In the genomic region with DNA sequence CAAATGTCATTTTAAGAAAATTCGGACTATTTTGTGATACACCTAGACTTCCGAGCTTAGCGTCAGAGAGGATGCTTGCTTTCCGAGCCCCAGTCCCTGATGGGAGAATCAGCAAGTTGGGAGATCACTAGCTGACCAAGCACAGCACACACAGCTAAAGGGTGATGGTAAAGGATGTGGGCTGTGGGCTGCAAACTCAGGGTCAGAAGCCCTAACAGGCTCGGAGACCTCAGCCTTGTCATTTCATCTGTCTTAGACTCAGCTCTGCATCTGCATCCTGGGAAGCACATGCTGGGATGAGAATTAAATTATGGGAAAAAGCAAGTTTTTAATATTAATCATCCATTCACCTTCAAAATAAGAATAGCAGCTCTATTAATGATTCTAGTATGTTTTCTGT, we compare ENCODE assay signal across 23 cellular contexts. TPM values are rescaled to one million over a fixed set of nuclear protein-coding genes. Genes with fewer than 3 reads are reported as not detected.
DNase-seq lines count a peak whose midpoint lies in the region; ATAC-seq, FAIRE-seq and TF ChIP-seq lines count a peak whose summit lies in the region.
"Had no signal": no experiment of that assay in that cellular context is flagged by ENCODE, and none has a peak within 500 bp of the region (broad histone marks: within the 10 kb centered on the region; RNA-seq: fewer than 3 reads in every experiment).

No MANE protein-coding gene starts in this region.

- H3K36me3 ChIP-seq in Panc1 (ENCODE audit: control insufficient read depth, insufficient read depth, low read length), result no peaks in the 10 kb centered on the region
- no peaks in the 10 kb centered on the region for H3K36me3 ChIP-seq in H1 (ENCODE audit: control insufficient read depth in 2 of 4, insufficient read depth in 4 of 4, low read length in 3 of 4)
- H3K36me3 ChIP-seq: BE2C had no signal

- no peak for TF ChIP-seq EP300 in H1 (IDR thresholded peaks at IDR 0.05; ENCODE audit: borderline replicate concordance in 1 of 2, low read depth in 2 of 2, low read length in 2 of 2)

- POLR2A ChIA-PET in Panc1 (lab: Charles Lee), result interaction anchor here (0.6 kb wide), 1 partner anchor 105 kb away, joined by 9 read pairs; no protein-coding TSS in a partner anchor
- POLR2A ChIA-PET in H1 (lab: Charles Lee; ENCODE audit: partially characterized antibody), result no interaction called here

- intact Hi-C loops in Panc1 (cut with micrococcal nuclease; ENCODE audit: unreplicated experiment), result no loop called here

- H4K91ac ChIP-seq in H1 (replicated peaks; ENCODE audit: insufficient read length, low read length), result no peak overlapping the region

- no peak for FAIRE-seq in H1 (lab: Jason Lieb, UNC)
- FAIRE-seq: A204.1, GM12878, GM19239 had no signal

- H3K27me3 ChIP-seq in Panc1 (ENCODE audit: control insufficient read depth, insufficient read depth, low read length), result no peaks in the 10 kb centered on the region
- H3K27me3 ChIP-seq in H1 (replicated peaks in 1 of 4; ENCODE audit: control insufficient read depth in 3 of 4, extremely low read depth in 1 of 4, insufficient read depth in 3 of 4, low read length in 3 of 4), result no peaks in the 10 kb centered on the region
- H3K27me3 ChIP-seq: BE2C had no signal

- H3K79me1 ChIP-seq in H1 (ENCODE audit: low read depth, low read length), result no peaks in the 10 kb centered on the region

- no peak overlapping the region for H2BK12ac ChIP-seq in H1 (ENCODE audit: low read depth, low read length)

- in situ Hi-C loops in Panc1 (cut with HindIII; ENCODE audit: low pct_unique_long_range_greater_than_20kb, low sequenced_read_pairs), result no loop called here

- H3K4me1 ChIP-seq in Panc1 (ENCODE audit: control insufficient read depth, insufficient read depth, low read length) (peaks cover 9% of the 10 kb centered on the region; the same call in 1 of the 2 replicates), H1 (replicated peaks in 1 of 4; ENCODE audit: control insufficient read depth in 3 of 4, insufficient read depth in 4 of 4, low read length in 3 of 4) (peaks cover 0 to 5% (median 4%) of the 10 kb centered on the region in 4 experiments; a peak in 4 of 7 replicates)
- H3K4me1 ChIP-seq: BE2C had no signal

- no peak overlapping the region for H4K8ac ChIP-seq in H1 (ENCODE audit: extremely low read depth, insufficient read depth, low read length)

- CTCF ChIA-PET in Panc1 (lab: Charles Lee), result no interaction called here
- CTCF ChIA-PET in H1 (lab: Charles Lee; ENCODE audit: partially characterized antibody), result interaction anchor here (0.6 to 2.3 kb wide), 3 partner anchors 10 to 171 kb away, joined by 3 to 7 read pairs (median 4); no protein-coding TSS in a partner anchor

- peak overlapping the region; percentile 79 for H3K27ac Mint-ChIP-seq in T-helper 17 cell
- H3K27ac Mint-ChIP-seq in stimulated activated effector memory CD8-positive, alpha-beta T cell treated with anti-CD3 and anti-CD28 coated beads, Interleukin-12 subunit alpha, Interleukin-12 subunit beta, amount 100 ng/mL, for 72 hours, result no peak overlapping the region
- H3K27ac Mint-ChIP-seq: CD4-positive, CD25-positive, alpha-beta regulatory T cell had no signal

- peak overlapping the region; percentile 70; the same call in 1 of the 2 replicates for H3K27ac ChIP-seq in Panc1 (ENCODE audit: low read length)
- no peak overlapping the region for H3K27ac ChIP-seq in H1 (ENCODE audit: low read depth, low read length)
- H3K27ac ChIP-seq: HL-60 had no signal

- no peak overlapping the region for H2AK5ac ChIP-seq in H1 (ENCODE audit: low read depth, low read length)

- H3K4me3 ChIP-seq in Panc1 (ENCODE audit: low read depth in 2 of 2, low read length in 2 of 2), result no peak overlapping the region
- H3K4me3 ChIP-seq in H1 (ENCODE audit: extremely low read depth in 1 of 4, insufficient read depth in 2 of 4, low read depth in 3 of 4, low read length in 4 of 4), result no peak overlapping the region
- H3K4me3 ChIP-seq: GM12878 had no signal

- H2BK20ac ChIP-seq in H1 (ENCODE audit: low read length), result no peak overlapping the region

- DNase-seq in Panc1 (ENCODE audit: low read depth, low spot score), result no peak
- no peak for DNase-seq in T-helper 17 cell
- DNase-seq in H1 (ENCODE audit: low read depth in 1 of 2, low spot score in 2 of 2), result no peak
- no peak for DNase-seq in stimulated activated effector memory CD8-positive, alpha-beta T cell treated with anti-CD3 and anti-CD28 coated beads, Interleukin-12 subunit alpha, Interleukin-12 subunit beta, amount 100 ng/mL, for 72 hours (ENCODE audit: low spot score in 2 of 2)
- DNase-seq in erythroblast (lab: John Stamatoyannopoulos, UW), result no peak
- no peak for DNase-seq in activated gamma-delta T cell (lab: John Stamatoyannopoulos, UW)
- DNase-seq: ACHN; BE2C; C1 segment of cervical spinal cord; CD4-positive, CD25-positive, alpha-beta regulatory T cell; CD8-positive, alpha-beta memory T cell; COR-L47; DMS 273 treated with DMSO at 0.1 percent for 48 hours; DMS53; DND-41; EL; HCEC 1CT; IMR-90 had no signal

- H2BK15ac ChIP-seq in H1 (ENCODE audit: low read length), result 0 out of 2 replicates have a peak overlapping the region, but pooled peaks have one; percentile 36

- WGBS in H1 (ENCODE audit: extremely low coverage in 1 of 2, insufficient coverage in 1 of 2, insufficient read length in 1 of 2, insufficient replicate concordance in 2 of 2, low coverage in 1 of 2, low lambda C conversion rate in 2 of 2, missing lambda C conversion rate in 1 of 2), 2 experiments, result 89% methylated on average over 5 of the region's 5 CpGs; no CpG with 5 or more reads in 1 of the 2 experiments

- no peaks in the 10 kb centered on the region for H3K9me3 Mint-ChIP-seq in stimulated activated effector memory CD8-positive, alpha-beta T cell treated with anti-CD3 and anti-CD28 coated beads, Interleukin-12 subunit alpha, Interleukin-12 subunit beta, amount 100 ng/mL, for 72 hours
- H3K9me3 Mint-ChIP-seq: CD4-positive, CD25-positive, alpha-beta regulatory T cell; CD8-positive, alpha-beta memory T cell had no signal

- H2BK120ac ChIP-seq in H1 (replicated peaks; ENCODE audit: low read depth, low read length), result no peak overlapping the region

- TF ChIP-seq CTCF in Panc1 (IDR thresholded peaks at IDR 0.05) (no peak), H1 (IDR thresholded peaks at IDR 0.05; ENCODE audit: control extremely low read depth in 1 of 3, insufficient read depth in 1 of 3, low read depth in 1 of 3, low read length in 3 of 3) (no peak)

- BruUV-seq in Panc1 (replicated peaks; lab: Mats Ljungman, UMichigan), result no TSS peak

- H3K14ac ChIP-seq in H1 (ENCODE audit: insufficient read length), result no peak overlapping the region

- no peaks in the 10 kb centered on the region for H3K23me2 ChIP-seq in H1 (ENCODE audit: low read depth, low read length)

- no peaks in the 10 kb centered on the region for H4K20me1 ChIP-seq in H1 (replicated peaks in 1 of 2; ENCODE audit: control insufficient read depth in 1 of 2, insufficient read depth in 2 of 2, low read length in 2 of 2)

- no peaks in the 10 kb centered on the region for H3K27me3 Mint-ChIP-seq in T-helper 17 cell
- H3K27me3 Mint-ChIP-seq: CD4-positive, CD25-positive, alpha-beta regulatory T cell; CD8-positive, alpha-beta memory T cell had no signal

- no peak overlapping the region for H2AFZ ChIP-seq in H1 (ENCODE audit: low read length)

- no peak overlapping the region for H2BK5ac ChIP-seq in H1 (ENCODE audit: low read depth, low read length)

- no peak overlapping the region for H3K56ac ChIP-seq in H1 (replicated peaks; ENCODE audit: insufficient read length, low read depth, low read length)

- no peak for TF ChIP-seq POLR2A in H1 (IDR thresholded peaks at IDR 0.05; ENCODE audit: control extremely low read depth in 1 of 2, low read depth in 2 of 2, low read length in 2 of 2)
- TF ChIP-seq POLR2A in erythroblast (IDR thresholded peaks at IDR 0.05; ENCODE audit: low read length), result no peak

- no peak overlapping the region for H3K4me3 Mint-ChIP-seq in T-helper 17 cell
- no peak overlapping the region for H3K4me3 Mint-ChIP-seq in stimulated activated effector memory CD8-positive, alpha-beta T cell treated with anti-CD3 and anti-CD28 coated beads, Interleukin-12 subunit alpha, Interleukin-12 subunit beta, amount 100 ng/mL, for 72 hours
- H3K4me3 Mint-ChIP-seq: CD4-positive, CD25-positive, alpha-beta regulatory T cell; CD8-positive, alpha-beta memory T cell had no signal

- H3K4ac ChIP-seq in H1 (replicated peaks; ENCODE audit: insufficient read length, low read depth, low read length), result no peak overlapping the region

- no peak for TF ChIP-seq RAD21 in H1 (IDR thresholded peaks at IDR 0.05 in 1 of 2, conservative IDR thresholded peaks at IDR 0.05 in 1 of 2; ENCODE audit: low read depth in 2 of 2, low read length in 2 of 2)

- H4K5ac ChIP-seq in H1 (ENCODE audit: insufficient read length, low read depth, low read length), result no peak overlapping the region

- H3K4me1 Mint-ChIP-seq in T-helper 17 cell, result peaks cover 6% of the 10 kb centered on the region
- H3K4me1 Mint-ChIP-seq in stimulated activated effector memory CD8-positive, alpha-beta T cell treated with anti-CD3 and anti-CD28 coated beads, Interleukin-12 subunit alpha, Interleukin-12 subunit beta, amount 100 ng/mL, for 72 hours, result no peaks in the 10 kb centered on the region

- ATAC-seq in Panc1 (no peak), T-helper 17 cell (no peak), HG02852 (IDR thresholded peaks at IDR 0.05; ENCODE audit: unreplicated experiment) (no peak)
- peak; percentile 47 for ATAC-seq in stimulated activated effector memory CD8-positive, alpha-beta T cell treated with anti-CD3 and anti-CD28 coated beads, Interleukin-12 subunit alpha, Interleukin-12 subunit beta, amount 100 ng/mL, for 72 hours
- ATAC-seq: GM12878 had no signal

- H3K9me3 ChIP-seq in Panc1 (ENCODE audit: control insufficient read depth, insufficient read depth, low read depth, low read length) (no peaks in the 10 kb centered on the region), T-helper 17 cell (ENCODE audit: control insufficient read depth, low read length, poor library complexity, severe bottlenecking) (no peaks in the 10 kb centered on the region), H1 (ENCODE audit: insufficient read depth in 2 of 2, low read depth in 1 of 2, low read length in 1 of 2) (no peaks in the 10 kb centered on the region)
- H3K9me3 ChIP-seq: BE2C had no signal

- no peaks in the 10 kb centered on the region for H3K79me2 ChIP-seq in H1 (ENCODE audit: control insufficient read depth in 1 of 2, insufficient read depth in 2 of 2, low read length in 2 of 2)

- no peak overlapping the region for H3K9ac ChIP-seq in H1 (replicated peaks in 1 of 4; ENCODE audit: extremely low read depth in 1 of 4, low read depth in 3 of 4, low read length in 3 of 4)

- peaks cover 2% of the 10 kb centered on the region for H3K36me3 Mint-ChIP-seq in T-helper 17 cell (ENCODE audit: low read depth)
- H3K36me3 Mint-ChIP-seq in stimulated activated effector memory CD8-positive, alpha-beta T cell treated with anti-CD3 and anti-CD28 coated beads, Interleukin-12 subunit alpha, Interleukin-12 subunit beta, amount 100 ng/mL, for 72 hours, result no peaks in the 10 kb centered on the region

- H3K18ac ChIP-seq in H1 (ENCODE audit: extremely low read depth, low read length), result no peak overlapping the region

- H3K23ac ChIP-seq in H1 (ENCODE audit: insufficient read length), result no peak overlapping the region

- no peak overlapping the region for H3K4me2 ChIP-seq in H1 (ENCODE audit: insufficient read depth in 1 of 2, low read depth in 2 of 2, low read length in 2 of 2)

RNA-seq across cellular contexts. Expression of a gene that starts 3.3 kb away (rescaled TPM):
- total RNA-seq in Panc1 (2021; ENCODE audit: unreplicated experiment) (1.3 TPM), T-helper 17 cell (1 to 10 TPM; 3.1 to 5.3 TPM)
- 1.5 TPM for polyA plus RNA-seq in Panc1 (2012; ENCODE audit: insufficient read length)
- 0.04 TPM in 2 replicates for total RNA-seq in H1 (2021; fragmentation: NEBNext Ultra II Directional; extraction: Animal tissue kit (Norgen Biotek cat#: 25700))
- 0.08 and 0.16 TPM in 2 replicates for polyA plus RNA-seq in H1 (2011; rRNA removed)
- 0.14 TPM for polyA plus RNA-seq in H1 (2011; cell fraction: cytosol; rRNA removed)
- 0.63 TPM for polyA plus RNA-seq in H1 (2011; cell fraction: nucleus; rRNA removed)
- 0.05 to 0.24 TPM (median 0.13 TPM) in 4 replicates for polyA plus RNA-seq in H1 (2012, experiment 1 of 2)
- 0.01 TPM for polyA plus RNA-seq in H1 (2012, experiment 2 of 2)
- polyA plus RNA-seq in H1 (2013, experiment 1 of 2), result 0.14 TPM
- polyA plus RNA-seq in H1 (2013, experiment 2 of 2), result 0.04 TPM
- 0.88 and 1.2 TPM in 2 replicates for polyA minus RNA-seq in H1 (2011; rRNA and poly(A)+ RNA removed)
- polyA minus RNA-seq in H1 (2011; cell fraction: cytosol; rRNA and poly(A)+ RNA removed), result not detected
- polyA minus RNA-seq in H1 (2011; cell fraction: nucleus; rRNA and poly(A)+ RNA removed), result 4.6 TPM
